In the genomic region with DNA sequence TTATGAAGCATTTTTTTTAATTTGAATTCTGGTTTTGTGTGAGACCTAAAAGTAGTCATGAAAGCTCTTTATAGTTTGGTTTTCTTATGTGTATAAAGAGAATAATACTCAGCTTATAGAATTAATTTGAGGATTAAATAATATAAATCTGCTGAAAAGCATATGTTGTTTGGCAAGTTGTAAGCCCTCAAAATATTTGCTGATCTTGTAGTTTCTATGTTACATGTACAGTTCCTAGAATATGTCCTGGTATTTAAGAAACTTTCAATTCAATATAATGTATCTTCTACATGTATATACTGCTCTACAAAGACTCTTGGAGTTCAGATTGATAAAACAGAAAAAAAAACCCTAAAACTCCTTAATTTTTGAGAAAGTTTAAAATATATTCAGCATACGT, we compare ENCODE assay signal across 26 cellular contexts.
"Had no signal": no experiment of that assay in that cellular context is flagged by ENCODE, and none has a peak within 500 bp of the region (broad histone marks: within the 10 kb centered on the region; RNA-seq: fewer than 3 reads in every experiment).

No MANE protein-coding gene starts in this region.

- H3K4me1 ChIP-seq: colonic mucosa, esophagus squamous epithelium, gastrocnemius medialis, heart right ventricle, left lung, lower lobe of right lung had no signal

- DNase-seq: colonic mucosa; cortex of kidney; effector CD8-positive, alpha-beta T cell; effector memory CD8-positive, alpha-beta T cell; endodermal cell; erythroblast; esophagus squamous epithelium; foreskin fibroblast; foreskin melanocyte; gastrocnemius medialis; glutamatergic neuron; head of caudate nucleus; heart right ventricle; hippocampal formation; left cardiac atrium; left lung; left ventricle myocardium superior; lower lobe of right lung; mesenchymal stem cell; mucosa of descending colon; naive B cell had no signal

- H3K9me3 ChIP-seq: colonic mucosa, gastrocnemius medialis had no signal

- H3K27ac ChIP-seq: colonic mucosa, epithelial cell of prostate, esophagus squamous epithelium, gastrocnemius medialis, heart right ventricle, left lung, lower lobe of right lung had no signal

- H3K27me3 ChIP-seq: colonic mucosa, esophagus squamous epithelium, gastrocnemius medialis, heart right ventricle, left lung had no signal

- H3K4me3 ChIP-seq: colonic mucosa, esophagus squamous epithelium, gastrocnemius medialis, heart right ventricle, left lung, lower lobe of right lung, mucosa of descending colon had no signal

- ATAC-seq: effector memory CD8-positive, alpha-beta T cell; esophagus mucosa; gastrocnemius medialis; heart right ventricle; left cardiac atrium; left lung; left ventricle myocardium superior; lower lobe of right lung; mucosa of descending colon had no signal

- H3K36me3 ChIP-seq: colonic mucosa, esophagus squamous epithelium, gastrocnemius medialis, heart right ventricle, left lung, lower lobe of right lung had no signal

- FAIRE-seq: endometrium, islet of Langerhans, keratinocyte had no signal
